In genomic region chr3:176579741-176580185, GRCh38 we compare ENCODE assay signal across 13 cellular contexts.
A peak's percentile ranks its signal among the peaks of the same experiment; 100 is the strongest.
DNase-seq lines count a peak whose midpoint lies in the region; ATAC-seq and TF ChIP-seq lines count a peak whose summit lies in the region.
"Had no signal": no experiment of that assay in that cellular context is flagged by ENCODE, and none has a peak within 500 bp of the region (broad histone marks: within the 10 kb centered on the region; RNA-seq: fewer than 3 reads in every experiment).

No MANE protein-coding gene starts in this region.

- ATAC-seq in GM21717 (IDR thresholded peaks at IDR 0.05; ENCODE audit: unreplicated experiment) (peak; percentile 49), HG03457 (IDR thresholded peaks at IDR 0.05; ENCODE audit: unreplicated experiment) (peak; percentile 79)
- no peak for ATAC-seq in activated CD4-positive, CD25-positive, alpha-beta regulatory T cell treated with anti-CD3 and anti-CD28 coated beads, Interleukin-2, amount 50 U/mL, for 24 hours

- TF ChIP-seq CTCF in fibroblast of mammary gland (conservative IDR thresholded peaks at IDR 0.05; ENCODE audit: control insufficient read depth, insufficient read depth, low read depth, low read length): no peak

- no peak overlapping the region for H3K4me3 ChIP-seq in fibroblast of mammary gland (ENCODE audit: control insufficient read depth, low read depth, low read length)
- H3K4me3 ChIP-seq: BLaER1 treated with 17β-estradiol and CSF1 and Interleukin-3, amounts not matched to agents 10 nM and 100 nM; SJSA1 had no signal

- peak; percentile 81 for DNase-seq in EH (ENCODE audit: low read depth)
- peak; percentile 44 for DNase-seq in fibroblast of mammary gland (ENCODE audit: low read depth)
- DNase-seq in activated CD8-positive, alpha-beta memory T cell treated with anti-CD3 and anti-CD28 coated beads, Interleukin-2, amount 50 U/mL, for 4 hours: no peak
- no peak for DNase-seq in activated CD4-positive, CD25-positive, alpha-beta regulatory T cell (lab: John Stamatoyannopoulos, UW)
- no peak for DNase-seq in pons (ENCODE audit: low spot score)
- DNase-seq: activated CD4-positive, alpha-beta T cell treated with anti-CD3 and anti-CD28 coated beads, Interleukin-2, amount 10 ng/mL, durations not matched to agents 24 days and 14 days; H9; NCI-H446 treated with DMSO at 0.1 percent for 48 hours had no signal

Comparison
In these comparisons a context has a peak if more than half of its experiments do, and no peak if none do; other contexts are left out.
1. DNase-seq: peak in EH (single experiment) and fibroblast of mammary gland (single experiment); none in activated CD8-positive, alpha-beta memory T cell treated with anti-CD3 and anti-CD28 coated beads, Interleukin-2, amount 50 U/mL, for 4 hours (single experiment), activated CD4-positive, CD25-positive, alpha-beta regulatory T cell (0 of 4) and pons (single experiment).
2. ATAC-seq: peak in GM21717 (single experiment) and HG03457 (single experiment); none in activated CD4-positive, CD25-positive, alpha-beta regulatory T cell treated with anti-CD3 and anti-CD28 coated beads, Interleukin-2, amount 50 U/mL, for 24 hours (0 of 2).